ENCODE assay signal across 20 cellular contexts in genomic region chr4:162839814-162840213, GRCh38.
DNase-seq lines count a peak whose midpoint lies in the region; TF ChIP-seq lines count a peak whose summit lies in the region.
"Had no signal": no experiment of that assay in that cellular context is flagged by ENCODE, and none has a peak within 500 bp of the region (broad histone marks: within the 10 kb centered on the region; RNA-seq: fewer than 3 reads in every experiment).

No MANE protein-coding gene starts in this region.

- TF ChIP-seq CTCF in GM12873 (IDR thresholded peaks at IDR 0.05; ENCODE audit: insufficient read depth, low read depth, low read length, missing control alignments) (peak; percentile 44), WERI-Rb-1 (IDR thresholded peaks at IDR 0.05; ENCODE audit: low read depth, low read length) (0 out of 2 replicates have a peak, but pooled peaks have one; percentile 21), testis (IDR thresholded peaks at IDR 0.05) (no peak)

- H3K4me1 ChIP-seq in testis = no peaks in the 10 kb centered on the region
- H3K4me1 ChIP-seq: esophagus muscularis mucosa, lower lobe of right lung, thyroid gland had no signal

- H3K27me3 ChIP-seq in WERI-Rb-1 (ENCODE audit: insufficient read depth, low read depth, severe bottlenecking) (no peaks in the 10 kb centered on the region), testis (no peaks in the 10 kb centered on the region)
- H3K27me3 ChIP-seq: esophagus muscularis mucosa, thyroid gland had no signal

- intact Hi-C loops in testis (cut with DNase I; ENCODE audit: low total_unique reads) = no loop called here

- WGBS in testis, 2 donors = 88 to 94% methylated on average over 4 of the region's 4 CpGs

- H3K27ac ChIP-seq in WERI-Rb-1 (no peak overlapping the region), testis (no peak overlapping the region)
- H3K27ac ChIP-seq: esophagus muscularis mucosa, lower lobe of right lung, thyroid gland had no signal

- H3K36me3 ChIP-seq in WERI-Rb-1 (no peaks in the 10 kb centered on the region), testis (ENCODE audit: low read depth, missing control alignments) (no peaks in the 10 kb centered on the region)
- H3K36me3 ChIP-seq: esophagus muscularis mucosa, lower lobe of right lung, thyroid gland had no signal

- H3K4me3 ChIP-seq in WERI-Rb-1 (ENCODE audit: low read depth, low read length) = no peak overlapping the region
- H3K4me3 ChIP-seq in testis = no peak overlapping the region
- H3K4me3 ChIP-seq: esophagus muscularis mucosa, lower lobe of right lung, smooth muscle cell, thyroid gland had no signal

- TF ChIP-seq POLR2A in testis (IDR thresholded peaks at IDR 0.05) = no peak

- DNase-seq in HuH-7 (ENCODE audit: low spot score) = peak; percentile 1
- DNase-seq in WERI-Rb-1 = no peak
- DNase-seq in testis = peak; percentile 16
- no peak for DNase-seq in DMS153 treated with DMSO at 0.1 percent for 48 hours (lab: John Stamatoyannopoulos, UW; ENCODE audit: unreplicated experiment)
- no peak for DNase-seq in activated CD4-positive, alpha-beta T cell treated with anti-CD3 and anti-CD28 coated beads, Interleukin-2, amount 50 U/mL, for 48 hours
- DNase-seq in amniotic stem cell (lab: John Stamatoyannopoulos, UW) = no peak
- DNase-seq: activated CD4-positive, CD25-positive, alpha-beta regulatory T cell; activated naive CD8-positive, alpha-beta T cell treated with anti-CD3 and anti-CD28 coated beads, Interleukin-2, amount 50 U/mL, for 24 hours; C1 segment of cervical spinal cord; DMS79 treated with DMSO at 0.1 percent for 48 hours; immature natural killer cell; lower lobe of right lung; NCI-H1694; NCI-H2227 treated with DMSO at 0.1 percent for 48 hours; NK-92 treated with Interleukin-12 subunit alpha and Interleukin-12 subunit beta, amount 100 ng/mL, for 24 hours; T-helper 2 cell; thyroid gland had no signal

- H3K9me3 ChIP-seq in WERI-Rb-1 (ENCODE audit: severe bottlenecking) (peaks cover 2% of the 10 kb centered on the region), testis (no peaks in the 10 kb centered on the region)
- H3K9me3 ChIP-seq: esophagus muscularis mucosa, lower lobe of right lung, thyroid gland had no signal

Comparison
In these comparisons a context has a peak if more than half of its experiments do, and no peak if none do; other contexts are left out.
1. CTCF ChIP-seq: peak in GM12873 (single experiment) and WERI-Rb-1 (single experiment); none in testis (0 of 3).
2. DNase-seq: peak in HuH-7 (single experiment) and testis (single experiment); none in WERI-Rb-1 (single experiment), DMS153 treated with DMSO at 0.1 percent for 48 hours (single experiment), activated CD4-positive, alpha-beta T cell treated with anti-CD3 and anti-CD28 coated beads, Interleukin-2, amount 50 U/mL, for 48 hours (0 of 2) and amniotic stem cell (single experiment).